1 cellular context compared by ENCODE assay signal in the genomic region with DNA sequence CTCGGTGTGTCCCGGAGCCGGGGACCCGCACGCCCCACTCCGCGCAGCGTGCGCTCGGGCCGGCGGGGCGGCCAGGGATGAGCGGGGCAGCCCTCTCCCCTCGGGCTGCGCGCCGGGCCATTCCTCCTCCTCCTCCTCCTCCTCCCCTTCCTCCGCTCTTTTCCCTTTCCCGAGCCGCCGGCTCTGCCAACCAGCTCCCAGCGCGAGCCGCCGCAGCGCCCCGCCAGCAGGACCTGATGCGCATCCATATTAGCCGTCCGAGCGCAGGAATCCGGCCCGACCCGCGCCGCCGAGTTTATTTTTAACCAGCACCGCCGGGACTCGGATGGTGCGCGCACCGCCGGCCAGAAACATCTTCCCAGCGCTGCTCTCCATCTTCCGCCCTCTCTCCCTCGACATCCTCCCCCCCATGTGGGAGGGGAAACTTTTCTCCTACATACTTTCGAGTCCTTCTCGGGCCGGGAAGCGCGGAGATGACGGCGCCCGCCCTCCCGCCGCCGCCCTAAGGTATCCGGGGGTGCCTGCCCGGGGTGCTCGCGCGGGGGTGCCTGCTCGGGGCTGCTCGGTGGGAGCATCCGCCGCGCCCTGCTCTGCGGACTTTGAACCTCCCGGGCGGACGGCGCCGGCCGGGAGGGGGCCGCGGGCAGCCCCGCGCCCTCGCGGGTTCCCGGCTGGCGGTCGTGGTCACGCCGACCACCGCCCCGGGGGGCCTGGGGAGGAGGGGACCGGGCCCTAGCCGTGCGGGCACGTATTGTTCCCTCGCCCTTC.
A peak's percentile ranks its signal among the peaks of the same experiment; 100 is the strongest.
TF ChIP-seq lines count a peak whose summit lies in the region.

No MANE protein-coding gene starts in this region.

TF ChIP-seq in HepG2, 621 proteins besides CTCF, POLR2A, EP300 and RAD21 (continued from another document and continues in another):
- TF ChIP-seq, protein P1, sequence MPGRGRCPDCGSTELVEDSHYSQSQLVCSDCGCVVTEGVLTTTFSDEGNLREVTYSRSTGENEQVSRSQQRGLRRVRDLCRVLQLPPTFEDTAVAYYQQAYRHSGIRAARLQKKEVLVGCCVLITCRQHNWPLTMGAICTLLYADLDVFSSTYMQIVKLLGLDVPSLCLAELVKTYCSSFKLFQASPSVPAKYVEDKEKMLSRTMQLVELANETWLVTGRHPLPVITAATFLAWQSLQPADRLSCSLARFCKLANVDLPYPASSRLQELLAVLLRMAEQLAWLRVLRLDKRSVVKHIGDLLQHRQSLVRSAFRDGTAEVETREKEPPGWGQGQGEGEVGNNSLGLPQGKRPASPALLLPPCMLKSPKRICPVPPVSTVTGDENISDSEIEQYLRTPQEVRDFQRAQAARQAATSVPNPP (CRISPR knock-in tag; IDR thresholded peaks at IDR 0.05) = no peak
- TF ChIP-seq ZNF354B (CRISPR knock-in tag; IDR thresholded peaks at IDR 0.05) = no peak
- peak; percentile 29; the same call in 1 of the 2 replicates for TF ChIP-seq TOPORS (CRISPR knock-in tag; IDR thresholded peaks at IDR 0.05)
- peak; percentile 23; the same call in 1 of the 2 replicates for TF ChIP-seq NCOA2 (CRISPR knock-in tag; IDR thresholded peaks at IDR 0.05)
- no peak for TF ChIP-seq TCF7L2 (IDR thresholded peaks at IDR 0.05; ENCODE audit: low read depth, low read length)
- no peak for TF ChIP-seq MATR3 (CRISPR knock-in tag; IDR thresholded peaks at IDR 0.05)
- TF ChIP-seq, protein P2, sequence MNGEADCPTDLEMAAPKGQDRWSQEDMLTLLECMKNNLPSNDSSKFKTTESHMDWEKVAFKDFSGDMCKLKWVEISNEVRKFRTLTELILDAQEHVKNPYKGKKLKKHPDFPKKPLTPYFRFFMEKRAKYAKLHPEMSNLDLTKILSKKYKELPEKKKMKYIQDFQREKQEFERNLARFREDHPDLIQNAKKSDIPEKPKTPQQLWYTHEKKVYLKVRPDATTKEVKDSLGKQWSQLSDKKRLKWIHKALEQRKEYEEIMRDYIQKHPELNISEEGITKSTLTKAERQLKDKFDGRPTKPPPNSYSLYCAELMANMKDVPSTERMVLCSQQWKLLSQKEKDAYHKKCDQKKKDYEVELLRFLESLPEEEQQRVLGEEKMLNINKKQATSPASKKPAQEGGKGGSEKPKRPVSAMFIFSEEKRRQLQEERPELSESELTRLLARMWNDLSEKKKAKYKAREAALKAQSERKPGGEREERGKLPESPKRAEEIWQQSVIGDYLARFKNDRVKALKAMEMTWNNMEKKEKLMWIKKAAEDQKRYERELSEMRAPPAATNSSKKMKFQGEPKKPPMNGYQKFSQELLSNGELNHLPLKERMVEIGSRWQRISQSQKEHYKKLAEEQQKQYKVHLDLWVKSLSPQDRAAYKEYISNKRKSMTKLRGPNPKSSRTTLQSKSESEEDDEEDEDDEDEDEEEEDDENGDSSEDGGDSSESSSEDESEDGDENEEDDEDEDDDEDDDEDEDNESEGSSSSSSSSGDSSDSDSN (CRISPR knock-in tag; IDR thresholded peaks at IDR 0.05) = no peak; the same call in none of the 2 replicates
- TF ChIP-seq, protein P3, sequence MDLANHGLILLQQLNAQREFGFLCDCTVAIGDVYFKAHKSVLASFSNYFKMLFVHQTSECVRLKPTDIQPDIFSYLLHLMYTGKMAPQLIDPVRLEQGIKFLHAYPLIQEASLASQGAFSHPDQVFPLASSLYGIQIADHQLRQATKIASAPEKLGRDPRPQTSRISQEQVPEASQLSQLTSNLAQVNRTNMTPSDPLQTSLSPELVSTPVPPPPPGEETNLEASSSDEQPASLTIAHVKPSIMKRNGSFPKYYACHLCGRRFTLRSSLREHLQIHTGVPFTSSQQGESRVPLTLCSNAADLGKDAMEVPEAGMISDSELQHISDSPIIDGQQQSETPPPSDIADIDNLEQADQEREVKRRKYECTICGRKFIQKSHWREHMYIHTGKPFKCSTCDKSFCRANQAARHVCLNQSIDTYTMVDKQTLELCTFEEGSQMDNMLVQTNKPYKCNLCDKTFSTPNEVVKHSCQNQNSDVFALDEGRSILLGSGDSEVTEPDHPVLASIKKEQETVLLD (CRISPR knock-in tag; IDR thresholded peaks at IDR 0.05; ENCODE audit: low read depth) = peak; percentile 32; the same call in 1 of the 2 replicates
- peak; percentile 53 for TF ChIP-seq ZNF777 (CRISPR knock-in tag; IDR thresholded peaks at IDR 0.05)
- no peak for TF ChIP-seq IKZF1 (IDR thresholded peaks at IDR 0.05)
- TF ChIP-seq ZNF331 (CRISPR knock-in tag; IDR thresholded peaks at IDR 0.05) = no peak
- TF ChIP-seq ZSCAN9 (CRISPR knock-in tag; IDR thresholded peaks at IDR 0.05; ENCODE audit: borderline replicate concordance) = no peak
- no peak for TF ChIP-seq ZNF577 (CRISPR knock-in tag; IDR thresholded peaks at IDR 0.05; ENCODE audit: borderline replicate concordance, low read depth)
- TF ChIP-seq, protein P4, sequence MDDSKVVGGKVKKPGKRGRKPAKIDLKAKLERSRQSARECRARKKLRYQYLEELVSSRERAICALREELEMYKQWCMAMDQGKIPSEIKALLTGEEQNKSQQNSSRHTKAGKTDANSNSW (CRISPR knock-in tag; IDR thresholded peaks at IDR 0.05; ENCODE audit: borderline replicate concordance) = no peak
- no peak for TF ChIP-seq ZBTB42 (CRISPR knock-in tag; IDR thresholded peaks at IDR 0.05)
- no peak for TF ChIP-seq POLR2AphosphoS5 (IDR thresholded peaks at IDR 0.05; ENCODE audit: low read depth, low read length)
- TF ChIP-seq, protein P5, sequence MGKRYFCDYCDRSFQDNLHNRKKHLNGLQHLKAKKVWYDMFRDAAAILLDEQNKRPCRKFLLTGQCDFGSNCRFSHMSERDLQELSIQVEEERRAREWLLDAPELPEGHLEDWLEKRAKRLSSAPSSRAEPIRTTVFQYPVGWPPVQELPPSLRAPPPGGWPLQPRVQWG (CRISPR knock-in tag; IDR thresholded peaks at IDR 0.05; ENCODE audit: borderline replicate concordance, low read depth) = no peak
- TF ChIP-seq ZNF263 (CRISPR knock-in tag; IDR thresholded peaks at IDR 0.05) = peak; percentile 83
- 0 out of 2 replicates have a peak, but pooled peaks have one; percentile 23 for TF ChIP-seq SMARCE1 (IDR thresholded peaks at IDR 0.05; ENCODE audit: borderline replicate concordance)
- TF ChIP-seq, protein P6, sequence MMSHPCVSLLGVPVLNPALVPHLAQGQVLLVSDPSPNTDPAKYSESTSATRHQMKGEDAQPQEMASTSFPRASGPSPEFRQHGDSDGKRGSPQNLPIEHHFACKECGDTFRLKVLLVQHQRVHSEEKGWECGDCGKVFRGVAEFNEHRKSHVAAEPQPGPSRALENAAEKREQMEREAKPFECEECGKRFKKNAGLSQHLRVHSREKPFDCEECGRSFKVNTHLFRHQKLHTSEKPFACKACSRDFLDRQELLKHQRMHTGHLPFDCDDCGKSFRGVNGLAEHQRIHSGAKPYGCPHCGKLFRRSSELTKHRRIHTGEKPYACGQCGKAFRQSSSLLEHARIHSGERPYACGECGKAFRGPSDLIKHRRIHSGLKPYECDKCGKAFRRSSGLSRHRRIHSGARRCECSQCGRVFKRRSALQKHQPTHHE (CRISPR knock-in tag; IDR thresholded peaks at IDR 0.05; ENCODE audit: borderline replicate concordance) = no peak
- TF ChIP-seq DMAP1 (CRISPR knock-in tag; IDR thresholded peaks at IDR 0.05) = no peak; the same call in 1 of the 2 replicates
- TF ChIP-seq ETV6 (CRISPR knock-in tag; conservative IDR thresholded peaks at IDR 0.05) = no peak
- no peak for TF ChIP-seq SNRNP70 (IDR thresholded peaks at IDR 0.05; ENCODE audit: low read depth, low read length)
- no peak for TF ChIP-seq ADNP (CRISPR knock-in tag; IDR thresholded peaks at IDR 0.05)
- no peak for TF ChIP-seq RXRA (CRISPR knock-in tag; IDR thresholded peaks at IDR 0.05)
- peak; percentile 73; the same call in 1 of the 2 replicates for TF ChIP-seq ZNF546 (CRISPR knock-in tag; conservative IDR thresholded peaks at IDR 0.05)
- TF ChIP-seq KDM2A (CRISPR knock-in tag; IDR thresholded peaks at IDR 0.05; ENCODE audit: borderline replicate concordance, low read depth) = peak; percentile 41; the same call in 1 of the 2 replicates
- no peak for TF ChIP-seq ZNF572 (CRISPR knock-in tag; IDR thresholded peaks at IDR 0.05)
- TF ChIP-seq, protein P7, sequence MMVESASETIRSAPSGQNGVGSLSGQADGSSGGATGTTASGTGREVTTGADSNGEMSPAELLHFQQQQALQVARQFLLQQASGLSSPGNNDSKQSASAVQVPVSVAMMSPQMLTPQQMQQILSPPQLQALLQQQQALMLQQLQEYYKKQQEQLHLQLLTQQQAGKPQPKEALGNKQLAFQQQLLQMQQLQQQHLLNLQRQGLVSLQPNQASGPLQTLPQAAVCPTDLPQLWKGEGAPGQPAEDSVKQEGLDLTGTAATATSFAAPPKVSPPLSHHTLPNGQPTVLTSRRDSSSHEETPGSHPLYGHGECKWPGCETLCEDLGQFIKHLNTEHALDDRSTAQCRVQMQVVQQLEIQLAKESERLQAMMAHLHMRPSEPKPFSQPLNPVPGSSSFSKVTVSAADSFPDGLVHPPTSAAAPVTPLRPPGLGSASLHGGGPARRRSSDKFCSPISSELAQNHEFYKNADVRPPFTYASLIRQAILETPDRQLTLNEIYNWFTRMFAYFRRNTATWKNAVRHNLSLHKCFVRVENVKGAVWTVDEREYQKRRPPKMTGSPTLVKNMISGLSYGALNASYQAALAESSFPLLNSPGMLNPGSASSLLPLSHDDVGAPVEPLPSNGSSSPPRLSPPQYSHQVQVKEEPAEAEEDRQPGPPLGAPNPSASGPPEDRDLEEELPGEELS (CRISPR knock-in tag; IDR thresholded peaks at IDR 0.05) = no peak
- no peak for TF ChIP-seq SRSF9 (IDR thresholded peaks at IDR 0.05; ENCODE audit: borderline replicate concordance, insufficient read depth, low read depth, low read length, poor library complexity, severe bottlenecking)
- no peak for TF ChIP-seq ZNF382 (CRISPR knock-in tag; IDR thresholded peaks at IDR 0.05; ENCODE audit: borderline replicate concordance)
- TF ChIP-seq ZNF329 (CRISPR knock-in tag; IDR thresholded peaks at IDR 0.05; ENCODE audit: low read depth) = no peak; the same call in 1 of the 2 replicates
- TF ChIP-seq PAX8 (CRISPR knock-in tag; IDR thresholded peaks at IDR 0.05; ENCODE audit: borderline replicate concordance) = no peak
- TF ChIP-seq, protein P8, sequence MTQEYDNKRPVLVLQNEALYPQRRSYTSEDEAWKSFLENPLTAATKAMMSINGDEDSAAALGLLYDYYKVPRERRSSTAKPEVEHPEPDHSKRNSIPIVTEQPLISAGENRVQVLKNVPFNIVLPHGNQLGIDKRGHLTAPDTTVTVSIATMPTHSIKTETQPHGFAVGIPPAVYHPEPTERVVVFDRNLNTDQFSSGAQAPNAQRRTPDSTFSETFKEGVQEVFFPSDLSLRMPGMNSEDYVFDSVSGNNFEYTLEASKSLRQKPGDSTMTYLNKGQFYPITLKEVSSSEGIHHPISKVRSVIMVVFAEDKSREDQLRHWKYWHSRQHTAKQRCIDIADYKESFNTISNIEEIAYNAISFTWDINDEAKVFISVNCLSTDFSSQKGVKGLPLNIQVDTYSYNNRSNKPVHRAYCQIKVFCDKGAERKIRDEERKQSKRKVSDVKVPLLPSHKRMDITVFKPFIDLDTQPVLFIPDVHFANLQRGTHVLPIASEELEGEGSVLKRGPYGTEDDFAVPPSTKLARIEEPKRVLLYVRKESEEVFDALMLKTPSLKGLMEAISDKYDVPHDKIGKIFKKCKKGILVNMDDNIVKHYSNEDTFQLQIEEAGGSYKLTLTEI (CRISPR knock-in tag; conservative IDR thresholded peaks at IDR 0.05) = no peak
- TF ChIP-seq SETDB1 (CRISPR knock-in tag; IDR thresholded peaks at IDR 0.05; ENCODE audit: borderline replicate concordance) = no peak
- TF ChIP-seq, protein P9, sequence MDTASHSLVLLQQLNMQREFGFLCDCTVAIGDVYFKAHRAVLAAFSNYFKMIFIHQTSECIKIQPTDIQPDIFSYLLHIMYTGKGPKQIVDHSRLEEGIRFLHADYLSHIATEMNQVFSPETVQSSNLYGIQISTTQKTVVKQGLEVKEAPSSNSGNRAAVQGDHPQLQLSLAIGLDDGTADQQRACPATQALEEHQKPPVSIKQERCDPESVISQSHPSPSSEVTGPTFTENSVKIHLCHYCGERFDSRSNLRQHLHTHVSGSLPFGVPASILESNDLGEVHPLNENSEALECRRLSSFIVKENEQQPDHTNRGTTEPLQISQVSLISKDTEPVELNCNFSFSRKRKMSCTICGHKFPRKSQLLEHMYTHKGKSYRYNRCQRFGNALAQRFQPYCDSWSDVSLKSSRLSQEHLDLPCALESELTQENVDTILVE (CRISPR knock-in tag; IDR thresholded peaks at IDR 0.05) = no peak
- TF ChIP-seq HDAC1 (CRISPR knock-in tag; IDR thresholded peaks at IDR 0.05) = peak; percentile 24
- TF ChIP-seq, protein P10, sequence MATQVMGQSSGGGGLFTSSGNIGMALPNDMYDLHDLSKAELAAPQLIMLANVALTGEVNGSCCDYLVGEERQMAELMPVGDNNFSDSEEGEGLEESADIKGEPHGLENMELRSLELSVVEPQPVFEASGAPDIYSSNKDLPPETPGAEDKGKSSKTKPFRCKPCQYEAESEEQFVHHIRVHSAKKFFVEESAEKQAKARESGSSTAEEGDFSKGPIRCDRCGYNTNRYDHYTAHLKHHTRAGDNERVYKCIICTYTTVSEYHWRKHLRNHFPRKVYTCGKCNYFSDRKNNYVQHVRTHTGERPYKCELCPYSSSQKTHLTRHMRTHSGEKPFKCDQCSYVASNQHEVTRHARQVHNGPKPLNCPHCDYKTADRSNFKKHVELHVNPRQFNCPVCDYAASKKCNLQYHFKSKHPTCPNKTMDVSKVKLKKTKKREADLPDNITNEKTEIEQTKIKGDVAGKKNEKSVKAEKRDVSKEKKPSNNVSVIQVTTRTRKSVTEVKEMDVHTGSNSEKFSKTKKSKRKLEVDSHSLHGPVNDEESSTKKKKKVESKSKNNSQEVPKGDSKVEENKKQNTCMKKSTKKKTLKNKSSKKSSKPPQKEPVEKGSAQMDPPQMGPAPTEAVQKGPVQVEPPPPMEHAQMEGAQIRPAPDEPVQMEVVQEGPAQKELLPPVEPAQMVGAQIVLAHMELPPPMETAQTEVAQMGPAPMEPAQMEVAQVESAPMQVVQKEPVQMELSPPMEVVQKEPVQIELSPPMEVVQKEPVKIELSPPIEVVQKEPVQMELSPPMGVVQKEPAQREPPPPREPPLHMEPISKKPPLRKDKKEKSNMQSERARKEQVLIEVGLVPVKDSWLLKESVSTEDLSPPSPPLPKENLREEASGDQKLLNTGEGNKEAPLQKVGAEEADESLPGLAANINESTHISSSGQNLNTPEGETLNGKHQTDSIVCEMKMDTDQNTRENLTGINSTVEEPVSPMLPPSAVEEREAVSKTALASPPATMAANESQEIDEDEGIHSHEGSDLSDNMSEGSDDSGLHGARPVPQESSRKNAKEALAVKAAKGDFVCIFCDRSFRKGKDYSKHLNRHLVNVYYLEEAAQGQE (IDR thresholded peaks at IDR 0.05; ENCODE audit: borderline replicate concordance in 1 of 2, low read depth in 1 of 2, low read length in 2 of 2) = no peak
- TF ChIP-seq, protein P11, sequence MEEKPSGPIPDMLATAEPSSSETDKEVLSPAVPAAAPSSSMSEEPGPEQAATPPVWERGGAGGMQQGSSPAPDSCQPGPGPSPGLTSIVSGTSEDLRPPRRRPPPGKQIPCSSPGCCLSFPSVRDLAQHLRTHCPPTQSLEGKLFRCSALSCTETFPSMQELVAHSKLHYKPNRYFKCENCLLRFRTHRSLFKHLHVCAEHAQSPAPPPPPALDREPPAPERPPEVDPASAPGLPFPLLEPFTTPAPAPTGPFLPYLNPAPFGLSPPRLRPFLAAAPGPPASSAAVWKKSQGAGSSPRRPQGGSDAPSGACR (CRISPR knock-in tag; IDR thresholded peaks at IDR 0.05) = no peak
- TF ChIP-seq MAFF (IDR thresholded peaks at IDR 0.05; ENCODE audit: low read depth, low read length) = no peak
- no peak for TF ChIP-seq ZNF10 (CRISPR knock-in tag; IDR thresholded peaks at IDR 0.05; ENCODE audit: borderline replicate concordance, low read depth)
- TF ChIP-seq ZNF501 (CRISPR knock-in tag; IDR thresholded peaks at IDR 0.05) = no peak
